In genomic region chr5:129049116-129049515, GRCh38 we compare ENCODE assay signal across 30 cellular contexts.
"Had no signal": no experiment of that assay in that cellular context is flagged by ENCODE, and none has a peak within 500 bp of the region (broad histone marks: within the 10 kb centered on the region; RNA-seq: fewer than 3 reads in every experiment).

No MANE protein-coding gene starts in this region.

- H3K4me1 Mint-ChIP-seq: activated CD4-positive, alpha-beta memory T cell treated with anti-CD3 and anti-CD28 coated beads, Interleukin-2, amount 10 ng/mL, durations not matched to agents 7 days and 5 days; activated CD4-positive, alpha-beta T cell treated with anti-CD3 and anti-CD28 coated beads, Interleukin-2, amount 10 ng/mL, durations not matched to agents 7 days and 5 days; activated naive CD4-positive, alpha-beta T cell treated with anti-CD3 and anti-CD28 coated beads, Interleukin-2, amount 10 ng/mL, durations not matched to agents 7 days and 5 days; activated naive CD8-positive, alpha-beta T cell treated with anti-CD3 and anti-CD28 coated beads, Interleukin-2, amount 10 ng/mL, durations not matched to agents 7 days and 5 days; endodermal cell; WTC11 had no signal

- H3K27ac Mint-ChIP-seq: activated CD4-positive, alpha-beta memory T cell treated with anti-CD3 and anti-CD28 coated beads, Interleukin-2, amount 10 ng/mL, durations not matched to agents 7 days and 5 days; activated CD4-positive, alpha-beta T cell treated with anti-CD3 and anti-CD28 coated beads, Interleukin-2, amount 10 ng/mL, durations not matched to agents 7 days and 5 days; activated naive CD4-positive, alpha-beta T cell treated with anti-CD3 and anti-CD28 coated beads, Interleukin-2, amount 10 ng/mL, durations not matched to agents 7 days and 5 days; activated naive CD4-positive, alpha-beta T cell treated with anti-CD3 and anti-CD28 coated beads, Interleukin-2, amount 50 U/mL, for 72 hours; activated naive CD8-positive, alpha-beta T cell treated with anti-CD3 and anti-CD28 coated beads, Interleukin-2, amount 10 ng/mL, durations not matched to agents 7 days and 5 days; activated T-cell treated with anti-CD3 and anti-CD28 coated beads, Interleukin-2, amount 50 U/mL, for 24 hours; activated T-cell treated with anti-CD3 and anti-CD28 coated beads, Interleukin-2, amount 50 U/mL, for 72 hours; brain; dendritic cell treated with granulocyte-macrophage colony-stimulating factor and Interleukin-4, amounts not matched to agents 40 ng/mL and 50 ng/mL, for 4 days; endodermal cell; WTC11 had no signal

- H3K27ac ChIP-seq: ascending aorta, breast epithelium, cardiac muscle cell, coronary artery, dorsolateral prefrontal cortex, gastroesophageal sphincter had no signal

- ATAC-seq: activated naive CD4-positive, alpha-beta T cell treated with anti-CD3 and anti-CD28 coated beads, Interleukin-2, amount 50 U/mL, for 72 hours; activated T-cell treated with anti-CD3 and anti-CD28 coated beads, Interleukin-2, amount 50 U/mL, for 72 hours; esophagus mucosa; gastroesophageal sphincter; WTC11 had no signal

- H3K36me3 ChIP-seq: ascending aorta, breast epithelium, cardiac muscle cell, gastroesophageal sphincter had no signal

- H3K36me3 Mint-ChIP-seq: activated naive CD4-positive, alpha-beta T cell treated with anti-CD3 and anti-CD28 coated beads, Interleukin-2, amount 10 ng/mL, durations not matched to agents 7 days and 5 days; activated naive CD8-positive, alpha-beta T cell treated with anti-CD3 and anti-CD28 coated beads, Interleukin-2, amount 10 ng/mL, durations not matched to agents 7 days and 5 days; brain had no signal

- H3K4me3 ChIP-seq: ascending aorta, breast epithelium, cardiac muscle cell, coronary artery, dorsolateral prefrontal cortex, gastroesophageal sphincter had no signal

- H3K4me3 Mint-ChIP-seq: activated CD4-positive, alpha-beta memory T cell treated with anti-CD3 and anti-CD28 coated beads, Interleukin-2, amount 10 ng/mL, durations not matched to agents 7 days and 5 days; activated CD4-positive, alpha-beta T cell treated with anti-CD3 and anti-CD28 coated beads, Interleukin-2, amount 10 ng/mL, durations not matched to agents 7 days and 5 days; activated naive CD4-positive, alpha-beta T cell treated with anti-CD3 and anti-CD28 coated beads, Interleukin-2, amount 10 ng/mL, durations not matched to agents 7 days and 5 days; activated naive CD8-positive, alpha-beta T cell treated with anti-CD3 and anti-CD28 coated beads, Interleukin-2, amount 10 ng/mL, durations not matched to agents 7 days and 5 days; activated T-cell treated with anti-CD3 and anti-CD28 coated beads, Interleukin-2, amount 50 U/mL, for 24 hours; activated T-cell treated with anti-CD3 and anti-CD28 coated beads, Interleukin-2, amount 50 U/mL, for 72 hours; brain; dendritic cell treated with granulocyte-macrophage colony-stimulating factor and Interleukin-4, amounts not matched to agents 40 ng/mL and 50 ng/mL, for 4 days; endodermal cell; WTC11 had no signal

- H3K27me3 Mint-ChIP-seq: activated CD4-positive, alpha-beta memory T cell treated with anti-CD3 and anti-CD28 coated beads, Interleukin-2, amount 10 ng/mL, durations not matched to agents 7 days and 5 days; activated CD4-positive, alpha-beta T cell treated with anti-CD3 and anti-CD28 coated beads, Interleukin-2, amount 10 ng/mL, durations not matched to agents 7 days and 5 days; activated naive CD4-positive, alpha-beta T cell treated with anti-CD3 and anti-CD28 coated beads, Interleukin-2, amount 10 ng/mL, durations not matched to agents 7 days and 5 days; activated naive CD8-positive, alpha-beta T cell treated with anti-CD3 and anti-CD28 coated beads, Interleukin-2, amount 10 ng/mL, durations not matched to agents 7 days and 5 days; activated T-cell treated with anti-CD3 and anti-CD28 coated beads, Interleukin-2, amount 50 U/mL, for 24 hours; brain; dendritic cell treated with granulocyte-macrophage colony-stimulating factor and Interleukin-4, amounts not matched to agents 40 ng/mL and 50 ng/mL, for 4 days had no signal

- DNase-seq: activated CD4-positive, alpha-beta memory T cell treated with anti-CD3 and anti-CD28 coated beads, Interleukin-2, amount 10 ng/mL, durations not matched to agents 7 days and 5 days; activated CD4-positive, alpha-beta T cell treated with anti-CD3 and anti-CD28 coated beads for 1 hour; activated CD4-positive, alpha-beta T cell treated with anti-CD3 and anti-CD28 coated beads for 4 hours; activated CD4-positive, alpha-beta T cell treated with anti-CD3 and anti-CD28 coated beads, Interleukin-2, amount 10 ng/mL, durations not matched to agents 7 days and 5 days; activated CD4-positive, alpha-beta T cell treated with anti-CD3 and anti-CD28 coated beads, Interleukin-2, amount 50 U/mL, for 4 hours; activated CD8-positive, alpha-beta memory T cell treated with anti-CD3 and anti-CD28 coated beads, Interleukin-2, amount 50 U/mL, for 48 hours; activated gamma-delta T cell; activated naive CD4-positive, alpha-beta T cell; activated naive CD4-positive, alpha-beta T cell treated with anti-CD3 and anti-CD28 coated beads, Interleukin-2, amount 10 ng/mL, durations not matched to agents 7 days and 5 days; activated naive CD8-positive, alpha-beta T cell treated with anti-CD3 and anti-CD28 coated beads, Interleukin-2, amount 10 ng/mL, durations not matched to agents 7 days and 5 days; activated T-cell treated with anti-CD3 and anti-CD28 coated beads for 4 hours; activated T-cell treated with anti-CD3 and anti-CD28 coated beads, Interleukin-2, amount 50 U/mL, for 24 hours; activated T-cell treated with anti-CD3 and anti-CD28 coated beads, Interleukin-2, amount 50 U/mL, for 72 hours; central memory CD4-positive, alpha-beta T cell; cerebellar nuclear complex; dorsolateral prefrontal cortex; effector memory CD4-positive, alpha-beta T cell; endodermal cell; foreskin melanocyte; T-helper 2 cell had no signal

- H3K4me1 ChIP-seq: ascending aorta, breast epithelium had no signal

- H3K27me3 ChIP-seq: ascending aorta, breast epithelium, cardiac muscle cell, dorsolateral prefrontal cortex, gastroesophageal sphincter had no signal
